In the genomic region with DNA sequence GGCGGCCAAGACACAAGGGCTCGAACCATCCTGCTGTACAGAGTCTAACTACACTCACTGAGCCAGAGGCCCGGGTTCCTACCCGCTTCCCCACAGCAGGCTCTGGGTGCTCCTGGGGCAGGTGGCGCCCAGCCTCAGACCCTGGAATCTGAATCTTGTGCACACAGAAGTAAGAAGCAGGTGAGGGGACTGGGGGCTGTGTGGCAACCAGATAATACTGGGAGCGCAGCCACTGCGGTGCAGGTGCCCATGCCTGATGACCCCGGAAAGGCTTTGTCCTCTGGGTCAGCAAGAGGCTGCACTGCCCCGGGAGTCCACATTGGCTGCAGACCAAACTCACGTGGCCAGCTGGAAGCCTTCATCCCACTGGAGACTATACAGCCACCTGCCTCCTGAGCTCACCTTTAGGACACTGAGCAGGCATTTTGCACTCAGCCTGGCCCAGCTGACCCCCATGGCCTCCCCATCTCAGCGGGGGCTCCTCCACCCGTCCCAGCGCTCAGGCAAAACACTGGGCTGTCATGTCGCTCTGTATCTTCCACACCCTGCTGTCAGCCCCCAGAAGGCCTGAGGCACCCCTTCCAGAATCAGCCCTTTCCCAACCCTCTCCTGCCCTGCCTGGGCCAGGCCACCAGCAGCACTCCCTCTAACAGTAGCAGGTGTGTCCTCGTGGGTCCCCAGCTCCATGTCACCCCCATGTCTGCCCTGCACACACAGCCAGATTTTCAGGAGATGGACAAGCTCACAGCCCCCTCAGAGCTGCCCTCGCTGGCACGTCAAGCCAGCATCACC, we compare ENCODE assay signal across 3 cellular contexts.
TF ChIP-seq lines count a peak whose summit lies in the region.

No MANE protein-coding gene starts in this region.

TF ChIP-seq in liver, 16 proteins besides CTCF, POLR2A, EP300 and RAD21:
- TF ChIP-seq RXRA (IDR thresholded peaks at IDR 0.05) (peak; percentile 63 to 64), FOXA2 (IDR thresholded peaks at IDR 0.05) (no peak)

TF ChIP-seq in HepG2, 621 proteins besides CTCF, POLR2A, EP300 and RAD21:
- TF ChIP-seq ZNF24 (IDR thresholded peaks at IDR 0.05) (no peak), PPARG (CRISPR knock-in tag; conservative IDR thresholded peaks at IDR 0.05) (no peak), ZNF775 (CRISPR knock-in tag; IDR thresholded peaks at IDR 0.05; ENCODE audit: borderline replicate concordance) (no peak)

TF ChIP-seq in H1, 55 proteins besides CTCF, POLR2A, EP300 and RAD21:
- TF ChIP-seq SUZ12 (IDR thresholded peaks at IDR 0.05; ENCODE audit: low read length): no peak
- TF ChIP-seq CREB1 (IDR thresholded peaks at IDR 0.05): no peak
- TF ChIP-seq POU5F1 (IDR thresholded peaks at IDR 0.05; ENCODE audit: low read depth, low read length): no peak
- TF ChIP-seq KDM4A (IDR thresholded peaks at IDR 0.05; ENCODE audit: low read depth, low read length, severe bottlenecking): no peak
- no peak for TF ChIP-seq CTBP2 (IDR thresholded peaks at IDR 0.05; ENCODE audit: borderline replicate concordance, insufficient read depth, insufficient read length, low read length)
- TF ChIP-seq BACH1 (IDR thresholded peaks at IDR 0.05; ENCODE audit: low read length): no peak
- TF ChIP-seq, protein P1, sequence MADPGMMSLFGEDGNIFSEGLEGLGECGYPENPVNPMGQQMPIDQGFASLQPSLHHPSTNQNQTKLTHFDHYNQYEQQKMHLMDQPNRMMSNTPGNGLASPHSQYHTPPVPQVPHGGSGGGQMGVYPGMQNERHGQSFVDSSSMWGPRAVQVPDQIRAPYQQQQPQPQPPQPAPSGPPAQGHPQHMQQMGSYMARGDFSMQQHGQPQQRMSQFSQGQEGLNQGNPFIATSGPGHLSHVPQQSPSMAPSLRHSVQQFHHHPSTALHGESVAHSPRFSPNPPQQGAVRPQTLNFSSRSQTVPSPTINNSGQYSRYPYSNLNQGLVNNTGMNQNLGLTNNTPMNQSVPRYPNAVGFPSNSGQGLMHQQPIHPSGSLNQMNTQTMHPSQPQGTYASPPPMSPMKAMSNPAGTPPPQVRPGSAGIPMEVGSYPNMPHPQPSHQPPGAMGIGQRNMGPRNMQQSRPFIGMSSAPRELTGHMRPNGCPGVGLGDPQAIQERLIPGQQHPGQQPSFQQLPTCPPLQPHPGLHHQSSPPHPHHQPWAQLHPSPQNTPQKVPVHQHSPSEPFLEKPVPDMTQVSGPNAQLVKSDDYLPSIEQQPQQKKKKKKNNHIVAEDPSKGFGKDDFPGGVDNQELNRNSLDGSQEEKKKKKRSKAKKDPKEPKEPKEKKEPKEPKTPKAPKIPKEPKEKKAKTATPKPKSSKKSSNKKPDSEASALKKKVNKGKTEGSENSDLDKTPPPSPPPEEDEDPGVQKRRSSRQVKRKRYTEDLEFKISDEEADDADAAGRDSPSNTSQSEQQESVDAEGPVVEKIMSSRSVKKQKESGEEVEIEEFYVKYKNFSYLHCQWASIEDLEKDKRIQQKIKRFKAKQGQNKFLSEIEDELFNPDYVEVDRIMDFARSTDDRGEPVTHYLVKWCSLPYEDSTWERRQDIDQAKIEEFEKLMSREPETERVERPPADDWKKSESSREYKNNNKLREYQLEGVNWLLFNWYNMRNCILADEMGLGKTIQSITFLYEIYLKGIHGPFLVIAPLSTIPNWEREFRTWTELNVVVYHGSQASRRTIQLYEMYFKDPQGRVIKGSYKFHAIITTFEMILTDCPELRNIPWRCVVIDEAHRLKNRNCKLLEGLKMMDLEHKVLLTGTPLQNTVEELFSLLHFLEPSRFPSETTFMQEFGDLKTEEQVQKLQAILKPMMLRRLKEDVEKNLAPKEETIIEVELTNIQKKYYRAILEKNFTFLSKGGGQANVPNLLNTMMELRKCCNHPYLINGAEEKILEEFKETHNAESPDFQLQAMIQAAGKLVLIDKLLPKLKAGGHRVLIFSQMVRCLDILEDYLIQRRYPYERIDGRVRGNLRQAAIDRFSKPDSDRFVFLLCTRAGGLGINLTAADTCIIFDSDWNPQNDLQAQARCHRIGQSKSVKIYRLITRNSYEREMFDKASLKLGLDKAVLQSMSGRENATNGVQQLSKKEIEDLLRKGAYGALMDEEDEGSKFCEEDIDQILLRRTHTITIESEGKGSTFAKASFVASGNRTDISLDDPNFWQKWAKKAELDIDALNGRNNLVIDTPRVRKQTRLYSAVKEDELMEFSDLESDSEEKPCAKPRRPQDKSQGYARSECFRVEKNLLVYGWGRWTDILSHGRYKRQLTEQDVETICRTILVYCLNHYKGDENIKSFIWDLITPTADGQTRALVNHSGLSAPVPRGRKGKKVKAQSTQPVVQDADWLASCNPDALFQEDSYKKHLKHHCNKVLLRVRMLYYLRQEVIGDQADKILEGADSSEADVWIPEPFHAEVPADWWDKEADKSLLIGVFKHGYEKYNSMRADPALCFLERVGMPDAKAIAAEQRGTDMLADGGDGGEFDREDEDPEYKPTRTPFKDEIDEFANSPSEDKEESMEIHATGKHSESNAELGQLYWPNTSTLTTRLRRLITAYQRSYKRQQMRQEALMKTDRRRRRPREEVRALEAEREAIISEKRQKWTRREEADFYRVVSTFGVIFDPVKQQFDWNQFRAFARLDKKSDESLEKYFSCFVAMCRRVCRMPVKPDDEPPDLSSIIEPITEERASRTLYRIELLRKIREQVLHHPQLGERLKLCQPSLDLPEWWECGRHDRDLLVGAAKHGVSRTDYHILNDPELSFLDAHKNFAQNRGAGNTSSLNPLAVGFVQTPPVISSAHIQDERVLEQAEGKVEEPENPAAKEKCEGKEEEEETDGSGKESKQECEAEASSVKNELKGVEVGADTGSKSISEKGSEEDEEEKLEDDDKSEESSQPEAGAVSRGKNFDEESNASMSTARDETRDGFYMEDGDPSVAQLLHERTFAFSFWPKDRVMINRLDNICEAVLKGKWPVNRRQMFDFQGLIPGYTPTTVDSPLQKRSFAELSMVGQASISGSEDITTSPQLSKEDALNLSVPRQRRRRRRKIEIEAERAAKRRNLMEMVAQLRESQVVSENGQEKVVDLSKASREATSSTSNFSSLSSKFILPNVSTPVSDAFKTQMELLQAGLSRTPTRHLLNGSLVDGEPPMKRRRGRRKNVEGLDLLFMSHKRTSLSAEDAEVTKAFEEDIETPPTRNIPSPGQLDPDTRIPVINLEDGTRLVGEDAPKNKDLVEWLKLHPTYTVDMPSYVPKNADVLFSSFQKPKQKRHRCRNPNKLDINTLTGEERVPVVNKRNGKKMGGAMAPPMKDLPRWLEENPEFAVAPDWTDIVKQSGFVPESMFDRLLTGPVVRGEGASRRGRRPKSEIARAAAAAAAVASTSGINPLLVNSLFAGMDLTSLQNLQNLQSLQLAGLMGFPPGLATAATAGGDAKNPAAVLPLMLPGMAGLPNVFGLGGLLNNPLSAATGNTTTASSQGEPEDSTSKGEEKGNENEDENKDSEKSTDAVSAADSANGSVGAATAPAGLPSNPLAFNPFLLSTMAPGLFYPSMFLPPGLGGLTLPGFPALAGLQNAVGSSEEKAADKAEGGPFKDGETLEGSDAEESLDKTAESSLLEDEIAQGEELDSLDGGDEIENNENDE (IDR thresholded peaks at IDR 0.05; ENCODE audit: insufficient replicate concordance, low read length): no peak
- TF ChIP-seq TCF12 (IDR thresholded peaks at IDR 0.05; ENCODE audit: low read depth, low read length): no peak
